In genomic region chr5:146446861-146447733, GRCh38 we compare ENCODE assay signal across 8 cellular contexts. TPM values are rescaled to one million over a fixed set of nuclear protein-coding genes. Genes with fewer than 3 reads are reported as not detected.
DNase-seq lines count a peak whose midpoint lies in the region; TF ChIP-seq lines count a peak whose summit lies in the region.

Gene TCERG1, plus strand, starts transcription at chr5:146447333. Its CDS starts 17 bp downstream, at chr5:146447350.

- H2AFZ ChIP-seq in H9 (ENCODE audit: low read length) (no peak within 1 kb of the TSS), neural progenitor cell (replicated peaks) (peak within 1 kb of the TSS; percentile 86)

- no peaks in the 10 kb centered on the region for H3K27me3 Mint-ChIP-seq in H9 (ENCODE audit: low read depth)
- H3K27me3 Mint-ChIP-seq in neural progenitor cell (ENCODE audit: insufficient read depth, low read depth), result peaks cover 4% of the 10 kb centered on the region

- H3K4me1 ChIP-seq in H9 (ENCODE audit: insufficient read depth, low read length) (no peaks in the 10 kb centered on the region), neural progenitor cell (peaks cover 13% of the 10 kb centered on the region), subcutaneous abdominal adipose tissue (ENCODE audit: control insufficient read depth in 5 of 5, insufficient read depth in 5 of 5, low read length in 5 of 5) (peaks cover 4 to 31% (median 22%) of the 10 kb centered on the region in 5 donors)

- H3K27ac ChIP-seq in H9 (ENCODE audit: insufficient read length, low read depth, low read length) (no peak within 1 kb of the TSS), neural progenitor cell (peak within 1 kb of the TSS; percentile 54), subcutaneous abdominal adipose tissue (ENCODE audit: low read depth, low read length) (peak within 1 kb of the TSS; percentile 97)

- no peak within 1 kb of the TSS for H2BK12ac ChIP-seq in H9 (ENCODE audit: insufficient read length, low read depth, low read length)

- H3K23ac ChIP-seq in H9 (ENCODE audit: insufficient read length, low read depth, low read length), result no peak within 1 kb of the TSS

- H3K9me3 Mint-ChIP-seq in H9 (no peaks in the 10 kb centered on the region; a peak in 1 of 5 replicates), neural progenitor cell (no peaks in the 10 kb centered on the region)

- peak within 1 kb of the TSS; percentile 96 for H3K4me2 ChIP-seq in H9 (ENCODE audit: insufficient read depth, insufficient read length, low read length)
- H3K4me2 ChIP-seq in neural progenitor cell, result peak within 1 kb of the TSS; percentile 92

- peak within 1 kb of the TSS; percentile 93 for H4K5ac ChIP-seq in H9 (ENCODE audit: insufficient read length, low read depth, low read length)

- peak within 1 kb of the TSS; percentile 98 for H3K18ac ChIP-seq in H9 (ENCODE audit: insufficient read length, low read depth, low read length)

- peak within 1 kb of the TSS; percentile 72 for H4K91ac ChIP-seq in H9 (ENCODE audit: insufficient read length, low read depth, low read length)

- H3F3A ChIP-seq in neural progenitor cell (ENCODE audit: low read depth), result no peaks in the 10 kb centered on the region

- H2BK15ac ChIP-seq in H9 (ENCODE audit: low read depth, low read length), result no peak within 1 kb of the TSS

- H3K27ac Mint-ChIP-seq in H9 (peak within 1 kb of the TSS; percentile 97 to 100 (median 100)), neural progenitor cell (peak within 1 kb of the TSS; percentile 100)

- peaks cover 37% of the 10 kb centered on the region for H3K79me2 ChIP-seq in H9 (ENCODE audit: insufficient read depth, low read length)
- peaks cover 50% of the 10 kb centered on the region for H3K79me2 ChIP-seq in neural progenitor cell (ENCODE audit: low read depth)

- no CpG with 5 or more reads among the region's 68 CpGs for WGBS in H9 (ENCODE audit: extremely low coverage, insufficient read length, low lambda C conversion rate)

- no peaks in the 10 kb centered on the region for H4K20me1 ChIP-seq in H9 (ENCODE audit: control insufficient read depth, insufficient read depth, insufficient read length)
- peaks cover 44% of the 10 kb centered on the region for H4K20me1 ChIP-seq in neural progenitor cell (ENCODE audit: low read depth)

- peak within 1 kb of the TSS; percentile 100 for H3K14ac ChIP-seq in H9 (ENCODE audit: insufficient read depth, low read length)

- no peak within 1 kb of the TSS for H2AK5ac ChIP-seq in H9 (ENCODE audit: insufficient read length, low read length)

- H3T11ph ChIP-seq in H9 (ENCODE audit: low read length), result no peak within 1 kb of the TSS

- DNase-seq in G401 (ENCODE audit: low spot score), result peak; percentile 100
- peak; percentile 100 for DNase-seq in H9
- DNase-seq in MG63, result peak; percentile 100
- peak; percentile 99 for DNase-seq in SIG-M5 (lab: John Stamatoyannopoulos, UW)
- DNase-seq in activated gamma-delta T cell treated with Interleukin-2 at 50 U/mL for 16 hours, result peak; percentile 96
- DNase-seq in foreskin fibroblast, result peak; percentile 100
- DNase-seq in neural progenitor cell (ENCODE audit: low spot score), result peak; percentile 99

- peaks cover 6% of the 10 kb centered on the region for H3K23me2 ChIP-seq in H9 (ENCODE audit: insufficient read length, low read depth, low read length, poor library complexity, severe bottlenecking)

- H3K36me3 ChIP-seq in MG63, result peaks cover 12% of the 10 kb centered on the region
- H3K36me3 ChIP-seq in neural progenitor cell, result no peaks in the 10 kb centered on the region
- no peaks in the 10 kb centered on the region for H3K36me3 ChIP-seq in subcutaneous abdominal adipose tissue (ENCODE audit: control insufficient read depth in 5 of 5, insufficient read depth in 5 of 5, low read length in 5 of 5)

- H3K4me3 Mint-ChIP-seq in H9, result peak within 1 kb of the TSS; percentile 93 to 94
- peak within 1 kb of the TSS; percentile 93 for H3K4me3 Mint-ChIP-seq in neural progenitor cell

- H2BK5ac ChIP-seq in H9 (ENCODE audit: insufficient read length, low read length), result peak within 1 kb of the TSS; percentile 80

- no peak within 1 kb of the TSS for H3K56ac ChIP-seq in H9 (ENCODE audit: insufficient read length, low read depth, low read length)

- peak; percentile 82 for TF ChIP-seq CTCF in H9 (conservative IDR thresholded peaks at IDR 0.05)
- peak; percentile 77 for TF ChIP-seq CTCF in foreskin fibroblast (IDR thresholded peaks at IDR 0.05; ENCODE audit: low read depth, low read length)
- peak; percentile 84 for TF ChIP-seq CTCF in neural progenitor cell (IDR thresholded peaks at IDR 0.05)

- H4K8ac ChIP-seq in H9 (replicated peaks; ENCODE audit: insufficient read length, low read depth, low read length), result no peak within 1 kb of the TSS

- in situ Hi-C loops in G401 (cut with HindIII; ENCODE audit: low sequenced_read_pairs), result no loop called here

- H3K4me3 ChIP-seq in MG63 (peak within 1 kb of the TSS; percentile 97), foreskin fibroblast (ENCODE audit: low read depth in 1 of 2, low read length in 2 of 2) (peak within 1 kb of the TSS; percentile 89 to 93), neural progenitor cell (peak within 1 kb of the TSS; percentile 95), subcutaneous abdominal adipose tissue (ENCODE audit: low read depth in 1 of 5, low read length in 5 of 5) (peak within 1 kb of the TSS; percentile 83 to 94 (median 91))

- H3K36me3 Mint-ChIP-seq in H9 (ENCODE audit: insufficient read depth in 1 of 3, low read depth in 3 of 3) (peaks cover 0 to 5% (median 2%) of the 10 kb centered on the region in 3 experiments; a peak in 4 of 7 replicates), neural progenitor cell (no peaks in the 10 kb centered on the region)

- peak within 1 kb of the TSS; percentile 77; the same call in 1 of the 2 replicates for H3K4ac ChIP-seq in H9 (ENCODE audit: low read depth, low read length)

- no peaks in the 10 kb centered on the region for H3K79me1 ChIP-seq in H9 (ENCODE audit: insufficient read depth, low read depth, low read length, poor library complexity, severe bottlenecking)

- H2BK20ac ChIP-seq in H9 (ENCODE audit: low read depth, low read length, poor library complexity, severe bottlenecking), result no peak within 1 kb of the TSS

- H3K9ac ChIP-seq in H9 (ENCODE audit: extremely low read depth, insufficient read length, low read length) (peak within 1 kb of the TSS; percentile 98), neural progenitor cell (peak within 1 kb of the TSS; percentile 96), subcutaneous abdominal adipose tissue (ENCODE audit: low read length in 5 of 5) (peak within 1 kb of the TSS; percentile 66 to 100 (median 98))

- H3K9me3 ChIP-seq in H9 (ENCODE audit: control insufficient read depth, low read depth, low read length) (no peaks in the 10 kb centered on the region), MG63 (peaks cover 6% of the 10 kb centered on the region), neural progenitor cell (ENCODE audit: low read depth) (no peaks in the 10 kb centered on the region), subcutaneous abdominal adipose tissue (ENCODE audit: control insufficient read depth in 5 of 5, low read length in 5 of 5) (no peaks in the 10 kb centered on the region)

- peak within 1 kb of the TSS; percentile 95 for H2BK120ac ChIP-seq in H9 (ENCODE audit: low read depth, low read length, poor library complexity, severe bottlenecking)

- H3K4me1 Mint-ChIP-seq in H9, result peaks cover 28 to 30% of the 10 kb centered on the region in 2 experiments
- H3K4me1 Mint-ChIP-seq in neural progenitor cell, result peaks cover 16% of the 10 kb centered on the region

- H3K27me3 ChIP-seq in H9 (ENCODE audit: insufficient read depth, low read length) (no peaks in the 10 kb centered on the region), MG63 (no peaks in the 10 kb centered on the region), neural progenitor cell (peaks cover 5% of the 10 kb centered on the region), subcutaneous abdominal adipose tissue (ENCODE audit: control insufficient read depth in 5 of 5, insufficient read depth in 4 of 5, low read length in 5 of 5) (no peaks in the 10 kb centered on the region)

RNA-seq across cellular contexts. Expression of gene TCERG1, which starts in this region (rescaled TPM):
- total RNA-seq in G401 (2014; rRNA removed; shearing (Covaris generic)), result 33.9 and 36.1 TPM in 2 replicates
- total RNA-seq in H9 (2021) (112 and 115 TPM in 2 replicates), neural progenitor cell (ENCODE audit: low replicate concordance) (168 and 227 TPM in 2 replicates)
- 20.8 and 48.8 TPM in 2 replicates for total RNA-seq in MG63 (2014; rRNA removed; shearing (Covaris generic); ENCODE audit: low replicate concordance)
